11 cellular contexts compared by ENCODE assay signal in genomic region chr1:209653915-209654351, GRCh38. TPM values are rescaled to one million over a fixed set of nuclear protein-coding genes. Genes with fewer than 3 reads are reported as not detected.
DNase-seq lines count a peak whose midpoint lies in the region; ATAC-seq, FAIRE-seq and TF ChIP-seq lines count a peak whose summit lies in the region.
"Had no signal": no experiment of that assay in that cellular context is flagged by ENCODE, and none has a peak within 500 bp of the region (broad histone marks: within the 10 kb centered on the region; RNA-seq: fewer than 3 reads in every experiment).

No MANE protein-coding gene starts in this region.

- no peak for TF ChIP-seq POLR2A in adrenal gland (IDR thresholded peaks at IDR 0.05)

- DNase-seq in small intestine (peak; percentile 90), adrenal gland (no peak), CD1c-positive myeloid dendritic cell (ENCODE audit: extremely low spot score) (no peak)
- DNase-seq: activated naive CD8-positive, alpha-beta T cell treated with anti-CD3 and anti-CD28 coated beads, Interleukin-2, amount 10 ng/mL, durations not matched to agents 7 days and 5 days; erythroblast; H9 had no signal

- H3K9me3 ChIP-seq in duodenal mucosa (ENCODE audit: control insufficient read depth in 1 of 2, low read length in 2 of 2) (no peaks in the 10 kb centered on the region), small intestine (ENCODE audit: control insufficient read depth, low read depth) (no peaks in the 10 kb centered on the region), adrenal gland (replicated peaks in 1 of 3) (no peaks in the 10 kb centered on the region)

- H3K4me1 ChIP-seq in duodenal mucosa (ENCODE audit: control insufficient read depth in 1 of 2, insufficient read depth in 2 of 2, low read length in 2 of 2) (peaks cover 75 to 81% of the 10 kb centered on the region in 2 donors), small intestine (ENCODE audit: control insufficient read depth in 2 of 2, insufficient read depth in 1 of 2, low read depth in 1 of 2, low read length in 1 of 2) (peaks cover 17 to 27% of the 10 kb centered on the region in 2 donors), adrenal gland (replicated peaks in 1 of 2) (peaks cover 26 to 27% of the 10 kb centered on the region in 2 donors)

- no peak for FAIRE-seq in small intestine (lab: Jason Lieb, UNC)

- ATAC-seq in GM19395 (IDR thresholded peaks at IDR 0.05; ENCODE audit: unreplicated experiment) (peak; percentile 73), HG03354 (IDR thresholded peaks at IDR 0.05; ENCODE audit: poor library complexity, severe bottlenecking, unreplicated experiment) (peak; percentile 63), HG02840 (IDR thresholded peaks at IDR 0.05; ENCODE audit: low FRiP score, unreplicated experiment) (no peak)

- H3K4me3 ChIP-seq in duodenal mucosa (ENCODE audit: low read depth in 1 of 2, low read length in 2 of 2) (peak overlapping the region; percentile 16 to 45), small intestine (ENCODE audit: low read depth in 1 of 2, low read length in 2 of 2) (no peak overlapping the region), adrenal gland (no peak overlapping the region)

- peak overlapping the region; percentile 56 to 81 for H3K9ac ChIP-seq in duodenal mucosa (ENCODE audit: low read depth in 1 of 2, low read length in 2 of 2)

- H3K27me3 ChIP-seq in duodenal mucosa (ENCODE audit: control insufficient read depth in 1 of 2, insufficient read depth in 2 of 2, low read length in 2 of 2) (no peaks in the 10 kb centered on the region), small intestine (ENCODE audit: control insufficient read depth in 2 of 2, insufficient read depth in 2 of 2, low read length in 2 of 2) (no peaks in the 10 kb centered on the region), adrenal gland (no peaks in the 10 kb centered on the region)

- peak overlapping the region; percentile 76 for H3K27ac ChIP-seq in duodenal mucosa (ENCODE audit: low read depth, low read length)
- H3K27ac ChIP-seq in small intestine (ENCODE audit: low read depth in 1 of 2, low read length in 1 of 2): peak overlapping the region; percentile 92 to 95
- H3K27ac ChIP-seq in adrenal gland: no peak overlapping the region

- no peak for TF ChIP-seq CTCF in adrenal gland (IDR thresholded peaks at IDR 0.05)

- intact Hi-C loops in adrenal gland (cut with DNase I): no loop called here

- 19 to 63% (median 32%) methylated on average over 7 of the region's 7 CpGs for WGBS in small intestine, 3 donors
- 94 to 97% (median 95%) methylated on average over 7 of the region's 7 CpGs for WGBS in adrenal gland, 4 donors

- H3K36me3 ChIP-seq in duodenal mucosa (ENCODE audit: control insufficient read depth in 1 of 2, insufficient read depth in 2 of 2, low read length in 2 of 2) (no peaks in the 10 kb centered on the region), small intestine (ENCODE audit: control insufficient read depth in 2 of 2, insufficient read depth in 2 of 2, low read length in 2 of 2) (no peaks in the 10 kb centered on the region), adrenal gland (replicated peaks in 1 of 2) (no peaks in the 10 kb centered on the region)

RNA-seq across cellular contexts. Expression of gene LAMB3, which starts 1.7 kb away (rescaled TPM):
- polyA plus RNA-seq in small intestine (10 to 100 TPM; 33.8 to 62.7 (median 36.5) TPM), adrenal gland (10 to 100 TPM in 1 of 3 donors, 1 to 10 TPM in 2; 8.2 to 16.1 (median 8.6) TPM)
- total RNA-seq in adrenal gland: 100 to 1,000 TPM in 1 of 8 donors, 10 to 100 TPM in 7; 28.7 to 117 (median 45.1) TPM
- polyA plus RNA-seq: IgD-negative memory B cell had no signal

RNA-seq across cellular contexts. Expression of gene G0S2, which starts 21.3 kb away (rescaled TPM):
- polyA plus RNA-seq in small intestine: 100 to 1,000 TPM in 1 of 3 donors, 10 to 100 TPM in 1, 1 to 10 TPM in 1; 6.9 to 141 (median 11.1) TPM
- total RNA-seq in adrenal gland: 100 to 1,000 TPM in 7 of 8 donors, 10 to 100 TPM in 1; 65.3 to 901 (median 295) TPM
- polyA plus RNA-seq in adrenal gland: 100 to 1,000 TPM in 2 of 3 donors, 10 to 100 TPM in 1; 48.5 to 504 (median 265) TPM

RNA-seq across cellular contexts. Expression of gene HSD11B1, which starts 50.7 kb away (rescaled TPM):
- polyA plus RNA-seq in small intestine (1 to 10 TPM in 2 of 3 donors, not detected in 1; 1.6 to 3.8 TPM), adrenal gland (1 to 10 TPM; 4.1 to 8.2 (median 4.7) TPM)
- total RNA-seq in adrenal gland: 10 to 100 TPM in 5 of 8 donors, 1 to 10 TPM in 3; 2.5 to 29.6 (median 11.7) TPM
- total RNA-seq: activated naive CD8-positive, alpha-beta T cell treated with anti-CD3 and anti-CD28 coated beads, Interleukin-2, amount 10 ng/mL, durations not matched to agents 7 days and 5 days; H9 had no signal
- polyA plus RNA-seq: IgD-negative memory B cell had no signal

Comparison
In these comparisons a context has a peak if more than half of its experiments do, and no peak if none do; other contexts are left out.
1. H3K27ac ChIP-seq: peak in duodenal mucosa (single experiment) and small intestine (2 of 2); none in adrenal gland (0 of 5).
2. H3K4me3 ChIP-seq: peak in duodenal mucosa (2 of 2); none in small intestine (0 of 2) and adrenal gland (0 of 4).